ENCODE assay signal across 1 cellular context in genomic region chr4:14848210-14848609, GRCh38.
TF ChIP-seq lines count a peak whose summit lies in the region.

No MANE protein-coding gene starts in this region.

TF ChIP-seq in GM12878, 131 proteins besides CTCF, POLR2A, EP300 and RAD21 (continued from another document):
- TF ChIP-seq ATF2 (IDR thresholded peaks at IDR 0.05; ENCODE audit: low read length): no peak
- 0 out of 2 replicates have a peak, but pooled peaks have one; percentile 16 for TF ChIP-seq NR2F1 (conservative IDR thresholded peaks at IDR 0.05)
- no peak for TF ChIP-seq MAX (IDR thresholded peaks at IDR 0.05; ENCODE audit: low read depth, low read length)
- no peak for TF ChIP-seq BRCA1 (IDR thresholded peaks at IDR 0.05; ENCODE audit: low read depth, low read length)
- TF ChIP-seq TBL1XR1 (IDR thresholded peaks at IDR 0.05; ENCODE audit: low read depth, low read length): no peak
- TF ChIP-seq DPF2 (IDR thresholded peaks at IDR 0.05): no peak
- TF ChIP-seq NBN (IDR thresholded peaks at IDR 0.05): no peak
- TF ChIP-seq, protein P1, sequence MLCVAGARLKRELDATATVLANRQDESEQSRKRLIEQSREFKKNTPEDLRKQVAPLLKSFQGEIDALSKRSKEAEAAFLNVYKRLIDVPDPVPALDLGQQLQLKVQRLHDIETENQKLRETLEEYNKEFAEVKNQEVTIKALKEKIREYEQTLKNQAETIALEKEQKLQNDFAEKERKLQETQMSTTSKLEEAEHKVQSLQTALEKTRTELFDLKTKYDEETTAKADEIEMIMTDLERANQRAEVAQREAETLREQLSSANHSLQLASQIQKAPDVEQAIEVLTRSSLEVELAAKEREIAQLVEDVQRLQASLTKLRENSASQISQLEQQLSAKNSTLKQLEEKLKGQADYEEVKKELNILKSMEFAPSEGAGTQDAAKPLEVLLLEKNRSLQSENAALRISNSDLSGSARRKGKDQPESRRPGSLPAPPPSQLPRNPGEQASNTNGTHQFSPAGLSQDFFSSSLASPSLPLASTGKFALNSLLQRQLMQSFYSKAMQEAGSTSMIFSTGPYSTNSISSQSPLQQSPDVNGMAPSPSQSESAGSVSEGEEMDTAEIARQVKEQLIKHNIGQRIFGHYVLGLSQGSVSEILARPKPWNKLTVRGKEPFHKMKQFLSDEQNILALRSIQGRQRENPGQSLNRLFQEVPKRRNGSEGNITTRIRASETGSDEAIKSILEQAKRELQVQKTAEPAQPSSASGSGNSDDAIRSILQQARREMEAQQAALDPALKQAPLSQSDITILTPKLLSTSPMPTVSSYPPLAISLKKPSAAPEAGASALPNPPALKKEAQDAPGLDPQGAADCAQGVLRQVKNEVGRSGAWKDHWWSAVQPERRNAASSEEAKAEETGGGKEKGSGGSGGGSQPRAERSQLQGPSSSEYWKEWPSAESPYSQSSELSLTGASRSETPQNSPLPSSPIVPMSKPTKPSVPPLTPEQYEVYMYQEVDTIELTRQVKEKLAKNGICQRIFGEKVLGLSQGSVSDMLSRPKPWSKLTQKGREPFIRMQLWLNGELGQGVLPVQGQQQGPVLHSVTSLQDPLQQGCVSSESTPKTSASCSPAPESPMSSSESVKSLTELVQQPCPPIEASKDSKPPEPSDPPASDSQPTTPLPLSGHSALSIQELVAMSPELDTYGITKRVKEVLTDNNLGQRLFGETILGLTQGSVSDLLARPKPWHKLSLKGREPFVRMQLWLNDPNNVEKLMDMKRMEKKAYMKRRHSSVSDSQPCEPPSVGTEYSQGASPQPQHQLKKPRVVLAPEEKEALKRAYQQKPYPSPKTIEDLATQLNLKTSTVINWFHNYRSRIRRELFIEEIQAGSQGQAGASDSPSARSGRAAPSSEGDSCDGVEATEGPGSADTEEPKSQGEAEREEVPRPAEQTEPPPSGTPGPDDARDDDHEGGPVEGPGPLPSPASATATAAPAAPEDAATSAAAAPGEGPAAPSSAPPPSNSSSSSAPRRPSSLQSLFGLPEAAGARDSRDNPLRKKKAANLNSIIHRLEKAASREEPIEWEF (IDR thresholded peaks at IDR 0.05; ENCODE audit: insufficient replicate concordance, low read depth, low read length): no peak
- TF ChIP-seq, protein P2, sequence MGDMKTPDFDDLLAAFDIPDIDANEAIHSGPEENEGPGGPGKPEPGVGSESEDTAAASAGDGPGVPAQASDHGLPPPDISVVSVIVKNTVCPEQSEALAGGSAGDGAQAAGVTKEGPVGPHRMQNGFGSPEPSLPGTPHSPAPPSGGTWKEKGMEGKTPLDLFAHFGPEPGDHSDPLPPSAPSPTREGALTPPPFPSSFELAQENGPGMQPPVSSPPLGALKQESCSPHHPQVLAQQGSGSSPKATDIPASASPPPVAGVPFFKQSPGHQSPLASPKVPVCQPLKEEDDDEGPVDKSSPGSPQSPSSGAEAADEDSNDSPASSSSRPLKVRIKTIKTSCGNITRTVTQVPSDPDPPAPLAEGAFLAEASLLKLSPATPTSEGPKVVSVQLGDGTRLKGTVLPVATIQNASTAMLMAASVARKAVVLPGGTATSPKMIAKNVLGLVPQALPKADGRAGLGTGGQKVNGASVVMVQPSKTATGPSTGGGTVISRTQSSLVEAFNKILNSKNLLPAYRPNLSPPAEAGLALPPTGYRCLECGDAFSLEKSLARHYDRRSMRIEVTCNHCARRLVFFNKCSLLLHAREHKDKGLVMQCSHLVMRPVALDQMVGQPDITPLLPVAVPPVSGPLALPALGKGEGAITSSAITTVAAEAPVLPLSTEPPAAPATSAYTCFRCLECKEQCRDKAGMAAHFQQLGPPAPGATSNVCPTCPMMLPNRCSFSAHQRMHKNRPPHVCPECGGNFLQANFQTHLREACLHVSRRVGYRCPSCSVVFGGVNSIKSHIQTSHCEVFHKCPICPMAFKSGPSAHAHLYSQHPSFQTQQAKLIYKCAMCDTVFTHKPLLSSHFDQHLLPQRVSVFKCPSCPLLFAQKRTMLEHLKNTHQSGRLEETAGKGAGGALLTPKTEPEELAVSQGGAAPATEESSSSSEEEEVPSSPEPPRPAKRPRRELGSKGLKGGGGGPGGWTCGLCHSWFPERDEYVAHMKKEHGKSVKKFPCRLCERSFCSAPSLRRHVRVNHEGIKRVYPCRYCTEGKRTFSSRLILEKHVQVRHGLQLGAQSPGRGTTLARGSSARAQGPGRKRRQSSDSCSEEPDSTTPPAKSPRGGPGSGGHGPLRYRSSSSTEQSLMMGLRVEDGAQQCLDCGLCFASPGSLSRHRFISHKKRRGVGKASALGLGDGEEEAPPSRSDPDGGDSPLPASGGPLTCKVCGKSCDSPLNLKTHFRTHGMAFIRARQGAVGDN (IDR thresholded peaks at IDR 0.05): no peak
- TF ChIP-seq ZSCAN29 (IDR thresholded peaks at IDR 0.05): no peak
- no peak for TF ChIP-seq FOXK2 (IDR thresholded peaks at IDR 0.05)
- TF ChIP-seq CREM (IDR thresholded peaks at IDR 0.05; ENCODE audit: low read depth): no peak
- no peak for TF ChIP-seq EGR1 (IDR thresholded peaks at IDR 0.05; ENCODE audit: borderline replicate concordance in 1 of 2, low read depth in 2 of 2, low read length in 2 of 2)
- TF ChIP-seq JUNB (IDR thresholded peaks at IDR 0.05): no peak
- no peak for TF ChIP-seq SMAD5 (IDR thresholded peaks at IDR 0.05; ENCODE audit: low read depth)
- TF ChIP-seq KLF5 (IDR thresholded peaks at IDR 0.05; ENCODE audit: partially characterized antibody): no peak
- TF ChIP-seq, protein P3, sequence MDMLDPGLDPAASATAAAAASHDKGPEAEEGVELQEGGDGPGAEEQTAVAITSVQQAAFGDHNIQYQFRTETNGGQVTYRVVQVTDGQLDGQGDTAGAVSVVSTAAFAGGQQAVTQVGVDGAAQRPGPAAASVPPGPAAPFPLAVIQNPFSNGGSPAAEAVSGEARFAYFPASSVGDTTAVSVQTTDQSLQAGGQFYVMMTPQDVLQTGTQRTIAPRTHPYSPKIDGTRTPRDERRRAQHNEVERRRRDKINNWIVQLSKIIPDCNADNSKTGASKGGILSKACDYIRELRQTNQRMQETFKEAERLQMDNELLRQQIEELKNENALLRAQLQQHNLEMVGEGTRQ (IDR thresholded peaks at IDR 0.05; ENCODE audit: borderline replicate concordance, low read depth, low read length): no peak
- TF ChIP-seq, protein P4, sequence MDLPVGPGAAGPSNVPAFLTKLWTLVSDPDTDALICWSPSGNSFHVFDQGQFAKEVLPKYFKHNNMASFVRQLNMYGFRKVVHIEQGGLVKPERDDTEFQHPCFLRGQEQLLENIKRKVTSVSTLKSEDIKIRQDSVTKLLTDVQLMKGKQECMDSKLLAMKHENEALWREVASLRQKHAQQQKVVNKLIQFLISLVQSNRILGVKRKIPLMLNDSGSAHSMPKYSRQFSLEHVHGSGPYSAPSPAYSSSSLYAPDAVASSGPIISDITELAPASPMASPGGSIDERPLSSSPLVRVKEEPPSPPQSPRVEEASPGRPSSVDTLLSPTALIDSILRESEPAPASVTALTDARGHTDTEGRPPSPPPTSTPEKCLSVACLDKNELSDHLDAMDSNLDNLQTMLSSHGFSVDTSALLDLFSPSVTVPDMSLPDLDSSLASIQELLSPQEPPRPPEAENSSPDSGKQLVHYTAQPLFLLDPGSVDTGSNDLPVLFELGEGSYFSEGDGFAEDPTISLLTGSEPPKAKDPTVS (IDR thresholded peaks at IDR 0.05; ENCODE audit: low read depth, low read length): no peak
- TF ChIP-seq MEF2B (IDR thresholded peaks at IDR 0.05; ENCODE audit: partially characterized antibody, poor library complexity, severe bottlenecking): no peak
- TF ChIP-seq IKZF2 (IDR thresholded peaks at IDR 0.05): no peak
- TF ChIP-seq, protein P5, sequence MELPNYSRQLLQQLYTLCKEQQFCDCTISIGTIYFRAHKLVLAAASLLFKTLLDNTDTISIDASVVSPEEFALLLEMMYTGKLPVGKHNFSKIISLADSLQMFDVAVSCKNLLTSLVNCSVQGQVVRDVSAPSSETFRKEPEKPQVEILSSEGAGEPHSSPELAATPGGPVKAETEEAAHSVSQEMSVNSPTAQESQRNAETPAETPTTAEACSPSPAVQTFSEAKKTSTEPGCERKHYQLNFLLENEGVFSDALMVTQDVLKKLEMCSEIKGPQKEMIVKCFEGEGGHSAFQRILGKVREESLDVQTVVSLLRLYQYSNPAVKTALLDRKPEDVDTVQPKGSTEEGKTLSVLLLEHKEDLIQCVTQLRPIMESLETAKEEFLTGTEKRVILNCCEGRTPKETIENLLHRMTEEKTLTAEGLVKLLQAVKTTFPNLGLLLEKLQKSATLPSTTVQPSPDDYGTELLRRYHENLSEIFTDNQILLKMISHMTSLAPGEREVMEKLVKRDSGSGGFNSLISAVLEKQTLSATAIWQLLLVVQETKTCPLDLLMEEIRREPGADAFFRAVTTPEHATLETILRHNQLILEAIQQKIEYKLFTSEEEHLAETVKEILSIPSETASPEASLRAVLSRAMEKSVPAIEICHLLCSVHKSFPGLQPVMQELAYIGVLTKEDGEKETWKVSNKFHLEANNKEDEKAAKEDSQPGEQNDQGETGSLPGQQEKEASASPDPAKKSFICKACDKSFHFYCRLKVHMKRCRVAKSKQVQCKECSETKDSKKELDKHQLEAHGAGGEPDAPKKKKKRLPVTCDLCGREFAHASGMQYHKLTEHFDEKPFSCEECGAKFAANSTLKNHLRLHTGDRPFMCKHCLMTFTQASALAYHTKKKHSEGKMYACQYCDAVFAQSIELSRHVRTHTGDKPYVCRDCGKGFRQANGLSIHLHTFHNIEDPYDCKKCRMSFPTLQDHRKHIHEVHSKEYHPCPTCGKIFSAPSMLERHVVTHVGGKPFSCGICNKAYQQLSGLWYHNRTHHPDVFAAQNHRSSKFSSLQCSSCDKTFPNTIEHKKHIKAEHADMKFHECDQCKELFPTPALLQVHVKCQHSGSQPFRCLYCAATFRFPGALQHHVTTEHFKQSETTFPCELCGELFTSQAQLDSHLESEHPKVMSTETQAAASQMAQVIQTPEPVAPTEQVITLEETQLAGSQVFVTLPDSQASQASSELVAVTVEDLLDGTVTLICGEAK (IDR thresholded peaks at IDR 0.05; ENCODE audit: borderline replicate concordance): no peak
- TF ChIP-seq ZNF24 (IDR thresholded peaks at IDR 0.05): no peak
- TF ChIP-seq CBX3 (IDR thresholded peaks at IDR 0.05; ENCODE audit: borderline replicate concordance, low read depth): no peak
- TF ChIP-seq IKZF1 (conservative IDR thresholded peaks at IDR 0.05): 0 out of 2 replicates have a peak, but pooled peaks have one; percentile 11
- TF ChIP-seq PML (IDR thresholded peaks at IDR 0.05; ENCODE audit: low read length): no peak
- 0 out of 2 replicates have a peak, but pooled peaks have one; percentile 53 for TF ChIP-seq ZNF217 (IDR thresholded peaks at IDR 0.05)
- TF ChIP-seq YY1 (IDR thresholded peaks at IDR 0.05; ENCODE audit: low read depth, low read length): no peak
- no peak for TF ChIP-seq ETV6 (conservative IDR thresholded peaks at IDR 0.05 in 1 of 2, IDR thresholded peaks at IDR 0.05 in 1 of 2; ENCODE audit: borderline replicate concordance in 1 of 2, low read depth in 1 of 2)
- TF ChIP-seq BCL3 (IDR thresholded peaks at IDR 0.05; ENCODE audit: borderline replicate concordance, insufficient read depth, low read depth, low read length, poor library complexity, severe bottlenecking): no peak
- TF ChIP-seq PAX5 (IDR thresholded peaks at IDR 0.05; ENCODE audit: borderline replicate concordance, low read depth, low read length): peak; percentile 59; the same call in 1 of the 2 replicates
- TF ChIP-seq ZNF622 (IDR thresholded peaks at IDR 0.05): no peak
- TF ChIP-seq SKIL (IDR thresholded peaks at IDR 0.05; ENCODE audit: low read depth, poor library complexity, severe bottlenecking): no peak
- TF ChIP-seq MTA2 (IDR thresholded peaks at IDR 0.05; ENCODE audit: low read depth): 0 out of 2 replicates have a peak, but pooled peaks have one; percentile 43
- no peak for TF ChIP-seq BACH1 (IDR thresholded peaks at IDR 0.05; ENCODE audit: borderline replicate concordance)
- TF ChIP-seq SIX5 (IDR thresholded peaks at IDR 0.05; ENCODE audit: low read depth, low read length, severe bottlenecking): no peak
- TF ChIP-seq SMC3 (IDR thresholded peaks at IDR 0.05; ENCODE audit: borderline replicate concordance, low read length): no peak
- TF ChIP-seq CHD4 (IDR thresholded peaks at IDR 0.05): no peak
- TF ChIP-seq STAT3 (IDR thresholded peaks at IDR 0.05; ENCODE audit: low read depth, low read length): no peak
- TF ChIP-seq RELA (IDR thresholded peaks at IDR 0.05; ENCODE audit: borderline replicate concordance, partially characterized antibody): no peak
- TF ChIP-seq BMI1 (IDR thresholded peaks at IDR 0.05; ENCODE audit: borderline replicate concordance): no peak
- TF ChIP-seq ATF7 (IDR thresholded peaks at IDR 0.05; ENCODE audit: low read depth): no peak
- TF ChIP-seq RUNX3 (IDR thresholded peaks at IDR 0.05; ENCODE audit: low read length): peak; percentile 47
- TF ChIP-seq ZBED1 (IDR thresholded peaks at IDR 0.05; ENCODE audit: borderline replicate concordance): no peak
TF ChIP-seq in GM12878: peak in this region for 6.
